14 cellular contexts compared by ENCODE assay signal in the genomic region with DNA sequence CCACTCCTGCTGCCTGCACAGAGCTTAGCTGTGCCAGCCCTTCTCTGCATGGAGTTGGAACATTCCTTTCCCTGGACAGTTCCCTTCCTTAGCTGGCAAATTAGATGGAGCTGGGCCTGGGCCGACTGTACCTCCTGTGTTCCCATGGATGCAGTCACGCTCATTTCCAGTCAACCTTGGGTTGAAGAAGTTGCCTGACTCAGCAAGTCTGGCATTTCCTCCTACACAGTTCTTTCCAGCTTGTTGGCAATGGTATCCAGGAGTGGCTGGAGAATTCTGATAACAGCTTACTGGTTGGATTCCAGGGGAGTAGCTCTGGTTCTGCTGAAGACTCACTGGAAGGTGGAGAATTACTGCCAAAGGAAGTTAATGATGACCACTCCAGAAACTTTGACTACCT. TPM values are rescaled to one million over a fixed set of nuclear protein-coding genes. Genes with fewer than 3 reads are reported as not detected.
A peak's percentile ranks its signal among the peaks of the same experiment; 100 is the strongest.
DNase-seq lines count a peak whose midpoint lies in the region; ATAC-seq and TF ChIP-seq lines count a peak whose summit lies in the region.
"Had no signal": no experiment of that assay in that cellular context is flagged by ENCODE, and none has a peak within 500 bp of the region (broad histone marks: within the 10 kb centered on the region; RNA-seq: fewer than 3 reads in every experiment).

No MANE protein-coding gene starts in this region.

- ATAC-seq in GM18868 (IDR thresholded peaks at IDR 0.05; ENCODE audit: unreplicated experiment): no peak
- ATAC-seq: GM23338 had no signal

- H3K4me3 ChIP-seq in fibroblast of mammary gland (ENCODE audit: control insufficient read depth, low read depth, low read length): no peak overlapping the region
- no peak overlapping the region for H3K4me3 ChIP-seq in smooth muscle cell
- H3K4me3 ChIP-seq: GM23338, thoracic aorta had no signal

- H3K9me3 Mint-ChIP-seq in activated naive CD8-positive, alpha-beta T cell treated with anti-CD3 and anti-CD28 coated beads for 36 hours: peaks cover 3% of the 10 kb centered on the region
- H3K9me3 Mint-ChIP-seq: GM23338 had no signal

- H3K27ac Mint-ChIP-seq in activated naive CD8-positive, alpha-beta T cell treated with anti-CD3 and anti-CD28 coated beads for 36 hours: no peak overlapping the region
- H3K27ac Mint-ChIP-seq: GM23338 had no signal

- no peaks in the 10 kb centered on the region for H3K27me3 ChIP-seq in smooth muscle cell (ENCODE audit: low read depth)

- H3K79me2 ChIP-seq in smooth muscle cell (ENCODE audit: low read depth): no peaks in the 10 kb centered on the region

- no peaks in the 10 kb centered on the region for H3F3A ChIP-seq in smooth muscle cell (ENCODE audit: low read depth)

- peaks cover 25% of the 10 kb centered on the region for H3K27me3 Mint-ChIP-seq in activated naive CD8-positive, alpha-beta T cell treated with anti-CD3 and anti-CD28 coated beads for 36 hours

- no peaks in the 10 kb centered on the region for H3K9me3 ChIP-seq in smooth muscle cell (replicated peaks; ENCODE audit: low read depth)
- H3K9me3 ChIP-seq: thoracic aorta had no signal

- DNase-seq in GM04504 (ENCODE audit: low read depth): peak; percentile 44
- DNase-seq in RPMI7951 (ENCODE audit: low read depth): peak; percentile 82
- DNase-seq in fibroblast of mammary gland (ENCODE audit: low read depth): peak; percentile 88
- no peak for DNase-seq in smooth muscle cell (lab: John Stamatoyannopoulos, UW; ENCODE audit: unreplicated experiment)
- DNase-seq in HuH-7.5 (ENCODE audit: low spot score): no peak
- DNase-seq in activated naive CD8-positive, alpha-beta T cell treated with anti-CD3 and anti-CD28 coated beads for 36 hours: no peak
- DNase-seq: amygdala, kidney, occipital lobe, T-helper 1 cell had no signal

- no peaks in the 10 kb centered on the region for H3K36me3 Mint-ChIP-seq in activated naive CD8-positive, alpha-beta T cell treated with anti-CD3 and anti-CD28 coated beads for 36 hours

- no peak overlapping the region for H3K4me3 Mint-ChIP-seq in activated naive CD8-positive, alpha-beta T cell treated with anti-CD3 and anti-CD28 coated beads for 36 hours
- H3K4me3 Mint-ChIP-seq: GM23338 had no signal

- H4K20me1 ChIP-seq in smooth muscle cell (ENCODE audit: low read depth): no peaks in the 10 kb centered on the region

- no peak overlapping the region for H3K4me2 ChIP-seq in smooth muscle cell
- H3K4me2 ChIP-seq: GM23338 had no signal

- no peak overlapping the region for H2AFZ ChIP-seq in smooth muscle cell (ENCODE audit: low read depth)
- H2AFZ ChIP-seq: GM23338 had no signal

- no peaks in the 10 kb centered on the region for H3K4me1 ChIP-seq in smooth muscle cell (ENCODE audit: low read depth)

- no peak for TF ChIP-seq CTCF in fibroblast of mammary gland (conservative IDR thresholded peaks at IDR 0.05; ENCODE audit: control insufficient read depth, insufficient read depth, low read depth, low read length)
- no peak for TF ChIP-seq CTCF in smooth muscle cell (IDR thresholded peaks at IDR 0.05; ENCODE audit: borderline replicate concordance, insufficient read depth, poor library complexity, severe bottlenecking)

- H3K27ac ChIP-seq in smooth muscle cell (ENCODE audit: low read depth): peak overlapping the region; percentile 27
- H3K27ac ChIP-seq: thoracic aorta had no signal

- no peak overlapping the region for H3K9ac ChIP-seq in smooth muscle cell (ENCODE audit: low read depth)

- 46% methylated on average over 2 of the region's 2 CpGs for WGBS in smooth muscle cell (ENCODE audit: low lambda C conversion rate)

- no peaks in the 10 kb centered on the region for H3K36me3 ChIP-seq in smooth muscle cell (ENCODE audit: low read depth)
- H3K36me3 ChIP-seq: thoracic aorta had no signal

- no peaks in the 10 kb centered on the region for H3K4me1 Mint-ChIP-seq in activated naive CD8-positive, alpha-beta T cell treated with anti-CD3 and anti-CD28 coated beads for 36 hours
- H3K4me1 Mint-ChIP-seq: GM23338 had no signal

RNA-seq across cellular contexts. Expression of a gene that starts 9.2 kb away (rescaled TPM):
- total RNA-seq in RPMI7951 (2014; rRNA removed; shearing (Covaris generic)): not detected in 2 replicates
- not detected in 2 replicates for total RNA-seq in smooth muscle cell
- polyA plus RNA-seq in smooth muscle cell: 0.02 TPM in 1 of 2 replicates, not detected in the other
- under 1 TPM; 0.04 TPM for total RNA-seq in activated naive CD8-positive, alpha-beta T cell treated with anti-CD3 and anti-CD28 coated beads for 36 hours
- total RNA-seq: activated CD8-positive, alpha-beta memory T cell treated with anti-CD3 and anti-CD28 coated beads for 36 hours; kidney; thoracic aorta had no signal
- polyA plus RNA-seq: GM23338 had no signal

Comparison
In these comparisons a context has a peak if more than half of its experiments do, and no peak if none do; other contexts are left out.
1. DNase-seq: peak in GM04504 (single experiment), RPMI7951 (single experiment) and fibroblast of mammary gland (single experiment); none in smooth muscle cell (single experiment), HuH-7.5 (single experiment) and activated naive CD8-positive, alpha-beta T cell treated with anti-CD3 and anti-CD28 coated beads for 36 hours (single experiment).